ENCODE assay signal across 8 cellular contexts in genomic region chr13:45511310-45512147, GRCh38. TPM values are rescaled to one million over a fixed set of nuclear protein-coding genes. Genes with fewer than 3 reads are reported as not detected.
DNase-seq lines count a peak whose midpoint lies in the region; ATAC-seq and TF ChIP-seq lines count a peak whose summit lies in the region.

No MANE protein-coding gene starts in this region.

- CTCF ChIA-PET in Panc1 (lab: Charles Lee): no interaction called here

- peak; percentile 15 for DNase-seq in stimulated activated CD8-positive, alpha-beta memory T cell treated with anti-CD3 and anti-CD28 coated beads, Interleukin-12 subunit alpha, Interleukin-12 subunit beta, amount 100 ng/mL, for 1 hour (ENCODE audit: low read depth)
- no peak for DNase-seq in stimulated activated CD8-positive, alpha-beta memory T cell treated with anti-CD3 and anti-CD28 coated beads, Interleukin-4, amount 100 ng/mL, for 48 hours
- DNase-seq in LHCN-M2 (ENCODE audit: low read depth) (peak; percentile 69), Panc1 (ENCODE audit: low read depth, low spot score) (peak; percentile 52), cardiac fibroblast (ENCODE audit: low read depth in 2 of 2) (peak; percentile 85 to 89), kidney epithelial cell (ENCODE audit: low read depth) (peak; percentile 47), superior temporal gyrus (ENCODE audit: extremely low spot score) (peak; percentile 93)

- intact Hi-C loops in Panc1 (cut with micrococcal nuclease; ENCODE audit: unreplicated experiment): no loop called here

- H3K36me3 ChIP-seq in Panc1 (ENCODE audit: control insufficient read depth, insufficient read depth, low read length): peaks cover 6% of the 10 kb centered on the region
- peaks cover 2% of the 10 kb centered on the region for H3K36me3 ChIP-seq in kidney epithelial cell (ENCODE audit: control insufficient read depth, insufficient read depth, low read length)

- H3K27ac ChIP-seq in Panc1 (ENCODE audit: low read length): no peak overlapping the region

- BruUV-seq in Panc1 (replicated peaks; lab: Mats Ljungman, UMichigan): no TSS peak

- H3K4me3 ChIP-seq in Panc1 (ENCODE audit: low read depth in 2 of 2, low read length in 2 of 2): no peak overlapping the region
- no peak overlapping the region for H3K4me3 ChIP-seq in cardiac fibroblast (replicated peaks in 1 of 2; ENCODE audit: low read depth in 2 of 2, low read length in 2 of 2)
- no peak overlapping the region for H3K4me3 ChIP-seq in kidney epithelial cell (ENCODE audit: low read depth, low read length)

- POLR2A ChIA-PET in Panc1 (lab: Charles Lee): no interaction called here

- ATAC-seq in Panc1: peak; percentile 80
- no peak for ATAC-seq in HG02884 (IDR thresholded peaks at IDR 0.05; ENCODE audit: unreplicated experiment)

- H3K9me3 ChIP-seq in Panc1 (ENCODE audit: control insufficient read depth, insufficient read depth, low read depth, low read length): no peaks in the 10 kb centered on the region

- no peaks in the 10 kb centered on the region for H3K27me3 ChIP-seq in Panc1 (ENCODE audit: control insufficient read depth, insufficient read depth, low read length)
- no peaks in the 10 kb centered on the region for H3K27me3 ChIP-seq in kidney epithelial cell (ENCODE audit: control insufficient read depth, insufficient read depth, low read length)

- no peaks in the 10 kb centered on the region; the same call in 1 of the 2 replicates for H3K4me1 ChIP-seq in Panc1 (ENCODE audit: control insufficient read depth, insufficient read depth, low read length)

- in situ Hi-C loops in Panc1 (cut with HindIII; ENCODE audit: low pct_unique_long_range_greater_than_20kb, low sequenced_read_pairs): no loop called here

- TF ChIP-seq CTCF in Panc1 (IDR thresholded peaks at IDR 0.05) (peak; percentile 77; the same call in 1 of the 2 replicates), cardiac fibroblast (IDR thresholded peaks at IDR 0.05; ENCODE audit: low read depth, low read length) (peak; percentile 75), kidney epithelial cell (IDR thresholded peaks at IDR 0.05; ENCODE audit: insufficient read depth, low read length, poor library complexity, severe bottlenecking) (peak; percentile 73)

RNA-seq across cellular contexts. Expression of gene COG3, which starts 46.8 kb away (rescaled TPM):
- 28.3 and 29.8 TPM in 2 replicates for total RNA-seq in LHCN-M2 (2014; rRNA removed)
- 11.4 TPM for polyA plus RNA-seq in LHCN-M2 (2012)
- 13.6 TPM for total RNA-seq in Panc1 (2021; ENCODE audit: unreplicated experiment)
- polyA plus RNA-seq in Panc1 (2012; ENCODE audit: insufficient read length): 8.3 TPM
- total RNA-seq in kidney epithelial cell: 23.1 and 32.3 TPM in 2 replicates
